15 cellular contexts compared by ENCODE assay signal in the genomic region with DNA sequence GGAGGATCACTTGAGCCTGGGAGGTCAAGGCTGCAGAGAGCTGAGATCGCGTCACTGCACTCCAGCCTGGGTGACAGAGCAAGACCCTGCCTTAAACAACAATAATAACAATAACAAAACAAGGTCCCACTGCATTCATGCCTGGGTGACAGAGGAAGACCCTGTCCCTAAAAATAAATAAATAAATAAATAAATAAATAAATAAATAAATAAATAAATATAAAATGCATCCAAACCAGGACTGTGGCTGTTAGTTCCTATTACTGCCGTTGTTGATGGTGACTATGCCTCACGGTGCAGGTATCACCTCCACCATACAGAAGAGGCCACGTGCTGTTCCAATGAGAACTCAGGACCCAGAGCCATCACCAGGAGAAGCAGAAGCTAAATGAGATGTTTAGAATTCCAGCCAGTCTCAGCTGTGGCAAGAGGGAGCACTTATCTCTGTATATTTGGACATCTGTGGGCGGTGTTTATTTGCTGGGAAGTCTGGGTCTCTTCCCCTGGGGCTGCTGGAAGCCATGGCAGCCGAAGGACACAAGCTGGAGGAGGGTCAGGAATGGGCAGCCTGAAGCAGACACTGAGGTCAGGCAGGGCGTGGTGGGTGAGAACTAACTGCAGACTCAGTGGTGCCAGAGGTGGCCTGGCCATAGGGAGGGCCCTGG. TPM values are rescaled to one million over a fixed set of nuclear protein-coding genes. Genes with fewer than 3 reads are reported as not detected.
DNase-seq lines count a peak whose midpoint lies in the region; TF ChIP-seq lines count a peak whose summit lies in the region.
"Had no signal": no experiment of that assay in that cellular context is flagged by ENCODE, and none has a peak within 500 bp of the region (broad histone marks: within the 10 kb centered on the region; RNA-seq: fewer than 3 reads in every experiment).

No MANE protein-coding gene starts in this region.

- peaks cover 9% of the 10 kb centered on the region for H3K27me3 ChIP-seq in transverse colon

- in situ Hi-C loops in transverse colon (cut with MboI; ENCODE audit: low pct_ligation_motif_present in 1 of 4, low pct_unique_long_range_greater_than_20kb in 1 of 4, low sequenced_read_pairs in 3 of 4): no loop called here

- H3K9me3 ChIP-seq in mesodermal cell (ENCODE audit: control insufficient read depth, low read length) (no peaks in the 10 kb centered on the region), transverse colon (no peaks in the 10 kb centered on the region)

- intact Hi-C loops in transverse colon (cut with DNase I; ENCODE audit: low total_unique reads): no loop called here

- peak; percentile 66 for DNase-seq in AG08396 (ENCODE audit: low spot score)
- peak; percentile 8 for DNase-seq in LHCN-M2 (ENCODE audit: low read depth)
- DNase-seq in fibroblast of peridontal ligament (ENCODE audit: extremely low read depth): peak; percentile 42
- DNase-seq in activated CD4-positive, alpha-beta T cell treated with anti-CD3 and anti-CD28 coated beads, Interleukin-2, amount 50 U/mL, for 48 hours: no peak
- no peak for DNase-seq in DMS153 treated with DMSO at 0.1 percent for 48 hours (lab: John Stamatoyannopoulos, UW; ENCODE audit: unreplicated experiment)
- DNase-seq in glomerular visceral epithelial cell (ENCODE audit: extremely low spot score): no peak
- DNase-seq in transverse colon: no peak
- DNase-seq: activated CD4-positive, alpha-beta T cell treated with anti-CD3 and anti-CD28 coated beads, Interleukin-2, amount 50 U/mL, for 1 hour; central memory CD4-positive, alpha-beta T cell; KBM-7; OCI-M1; stimulated activated CD4-positive, alpha-beta T cell treated with anti-CD3 and anti-CD28 coated beads, Interleukin-4, amount 100 ng/mL, for 4 hours; T-helper 9 cell had no signal

- H3K27ac ChIP-seq in mesodermal cell (ENCODE audit: low read depth, low read length, severe bottlenecking) (peak overlapping the region; percentile 49), transverse colon (no peak overlapping the region)

- no peak for TF ChIP-seq POLR2A in transverse colon (IDR thresholded peaks at IDR 0.05)

- H3K4me3 ChIP-seq in mesodermal cell (ENCODE audit: extremely low read depth, insufficient read depth, low read length, poor library complexity, severe bottlenecking) (no peak overlapping the region), transverse colon (no peak overlapping the region)

- no peak for TF ChIP-seq CTCF in transverse colon (IDR thresholded peaks at IDR 0.05)

- no peaks in the 10 kb centered on the region for H3K36me3 ChIP-seq in mesodermal cell (ENCODE audit: control insufficient read depth, insufficient read depth, low read length)
- H3K36me3 ChIP-seq in transverse colon: no peaks in the 10 kb centered on the region

- 85 to 95% methylated on average over 4 to 7 of the region's 8 CpGs for WGBS in mesodermal cell (ENCODE audit: insufficient coverage in 2 of 2), 2 experiments
- 62 to 65% methylated on average over 4 to 8 of the region's 8 CpGs for WGBS in transverse colon (ENCODE audit: low coverage in 1 of 2), 2 donors

- peaks cover 8% of the 10 kb centered on the region for H3K4me1 ChIP-seq in mesodermal cell (ENCODE audit: control insufficient read depth, insufficient read depth, low read length, poor library complexity, severe bottlenecking)
- no peaks in the 10 kb centered on the region for H3K4me1 ChIP-seq in transverse colon

- TF ChIP-seq EP300 in transverse colon (IDR thresholded peaks at IDR 0.05; ENCODE audit: low read depth): no peak

RNA-seq across cellular contexts. Expression of a gene that starts 21.6 kb away (rescaled TPM):
- total RNA-seq in LHCN-M2 (2014; rRNA removed): not detected in 2 replicates
- not detected for polyA plus RNA-seq in LHCN-M2 (2012)
- not detected for polyA plus RNA-seq in mesodermal cell (2013, experiment 1 of 2)
- not detected for polyA plus RNA-seq in mesodermal cell (2013, experiment 2 of 2)
- 10 to 100 TPM in 3 of 4 donors, not detected in 1; 21.0 to 88.3 (median 56.1) TPM for total RNA-seq in transverse colon
- polyA plus RNA-seq: CD14-positive monocyte had no signal

RNA-seq across cellular contexts. Expression of a gene that starts 26.2 kb away (rescaled TPM):
- total RNA-seq in LHCN-M2 (2014; rRNA removed): not detected in 2 replicates
- 0.26 TPM for polyA plus RNA-seq in LHCN-M2 (2012)
- polyA plus RNA-seq in mesodermal cell (2013, experiment 1 of 2): 0.48 TPM
- 0.10 TPM for polyA plus RNA-seq in mesodermal cell (2013, experiment 2 of 2)
- not detected for total RNA-seq in transverse colon
- polyA plus RNA-seq: CD14-positive monocyte had no signal

RNA-seq across cellular contexts. Expression of a gene that starts 38.6 kb away (rescaled TPM):
- total RNA-seq in LHCN-M2 (2014; rRNA removed): 6.2 and 6.3 TPM in 2 replicates
- 11.2 TPM for polyA plus RNA-seq in LHCN-M2 (2012)
- polyA plus RNA-seq in mesodermal cell (2013, experiment 1 of 2): 10.3 TPM
- 11.5 TPM for polyA plus RNA-seq in mesodermal cell (2013, experiment 2 of 2)
- 100 to 1,000 TPM in 1 of 4 donors, 10 to 100 TPM in 3; 14.9 to 246 (median 38.1) TPM for total RNA-seq in transverse colon

RNA-seq across cellular contexts. Expression of a gene that starts 59.9 kb away (rescaled TPM):
- total RNA-seq in LHCN-M2 (2014; rRNA removed): 0.57 and 1.0 TPM in 2 replicates
- 6.1 TPM for polyA plus RNA-seq in LHCN-M2 (2012)
- 7.7 TPM for polyA plus RNA-seq in mesodermal cell (2013, experiment 1 of 2)
- polyA plus RNA-seq in mesodermal cell (2013, experiment 2 of 2): 7.1 TPM
- total RNA-seq in transverse colon: 10 to 100 TPM in 1 of 4 donors, 1 to 10 TPM in 3; 1.2 to 54.6 (median 5.8) TPM
- polyA plus RNA-seq: CD14-positive monocyte had no signal

Comparison
In these comparisons a context has a peak if more than half of its experiments do, and no peak if none do; other contexts are left out.
1. DNase-seq: peak in AG08396 (single experiment), LHCN-M2 (single experiment) and fibroblast of peridontal ligament (single experiment); none in activated CD4-positive, alpha-beta T cell treated with anti-CD3 and anti-CD28 coated beads, Interleukin-2, amount 50 U/mL, for 48 hours (0 of 2), DMS153 treated with DMSO at 0.1 percent for 48 hours (single experiment), glomerular visceral epithelial cell (single experiment) and transverse colon (single experiment).